In the genomic region with DNA sequence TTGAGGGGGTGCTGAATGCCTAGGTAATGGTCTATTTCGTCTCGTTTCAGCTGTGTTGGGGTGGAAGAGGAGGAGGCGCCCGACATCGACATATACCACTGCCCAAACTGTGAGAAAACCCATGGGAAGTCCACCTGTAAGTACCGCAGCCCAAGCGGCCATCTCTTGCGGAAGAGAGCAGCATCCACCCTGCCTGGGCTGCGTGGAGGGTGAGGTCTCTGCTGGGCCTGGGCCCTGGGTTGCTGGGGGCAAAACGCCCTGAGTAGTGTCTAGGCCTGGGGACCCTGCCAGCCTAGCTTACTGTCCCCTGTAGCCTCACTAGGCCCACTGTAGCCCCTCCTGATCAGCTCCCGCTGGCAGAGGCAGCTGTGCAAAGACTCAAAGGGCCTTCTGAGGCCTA, we compare ENCODE assay signal across 5 cellular contexts.
"Had no signal": no experiment of that assay in that cellular context is flagged by ENCODE, and none has a peak within 500 bp of the region (broad histone marks: within the 10 kb centered on the region; RNA-seq: fewer than 3 reads in every experiment).

No MANE protein-coding gene starts in this region.

- H3K9ac ChIP-seq: GM23248 had no signal

- H3K4me3 ChIP-seq: GM23248, K562 had no signal

- H2AFZ ChIP-seq: GM23248 had no signal

- H3K4me3 Mint-ChIP-seq: H9 had no signal

- DNase-seq: GM23248, H9, HCEC 1CT, IMR-90 had no signal

- H3K27ac ChIP-seq: GM23248 had no signal

- ATAC-seq: K562 had no signal
